Comparison of ENCODE assay signal across 17 cellular contexts in the genomic region with DNA sequence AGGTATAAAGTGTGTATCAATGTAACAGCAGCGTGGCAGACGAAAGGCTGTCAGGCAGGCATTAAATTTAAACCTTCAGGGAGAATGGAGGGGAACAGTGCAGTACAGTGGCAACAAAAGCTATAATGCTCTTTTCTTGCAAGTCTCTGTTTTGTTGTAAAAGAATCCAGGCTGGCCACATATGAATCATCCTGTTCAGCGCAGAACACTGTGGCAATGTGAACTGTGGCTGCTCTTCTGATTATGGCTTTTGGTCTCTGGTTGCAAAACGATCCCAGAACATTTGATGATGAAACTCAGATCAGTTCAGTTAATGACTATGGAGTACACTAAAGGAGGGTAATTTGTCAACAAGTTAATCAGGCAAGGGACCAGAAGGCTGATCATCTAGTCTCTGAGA.
DNase-seq lines count a peak whose midpoint lies in the region; TF ChIP-seq lines count a peak whose summit lies in the region.
"Had no signal": no experiment of that assay in that cellular context is flagged by ENCODE, and none has a peak within 500 bp of the region (broad histone marks: within the 10 kb centered on the region; RNA-seq: fewer than 3 reads in every experiment).

No MANE protein-coding gene starts in this region.

- DNase-seq in H4 (ENCODE audit: low spot score), result peak; percentile 5
- DNase-seq in SKM-1 (lab: John Stamatoyannopoulos, UW; ENCODE audit: unreplicated experiment), result peak; percentile 20
- peak; percentile 90 for DNase-seq in fibroblast of mammary gland (ENCODE audit: low read depth)
- DNase-seq in skeletal muscle cell (ENCODE audit: low read depth), result peak; percentile 87
- DNase-seq in effector memory CD4-positive, alpha-beta T cell, result no peak
- DNase-seq in NCI-H2196 treated with DMSO at 0.1 percent for 48 hours (lab: John Stamatoyannopoulos, UW; ENCODE audit: unreplicated experiment), result no peak
- no peak for DNase-seq in stimulated activated CD8-positive, alpha-beta memory T cell treated with anti-CD3 and anti-CD28 coated beads, Interleukin-4, amount 100 ng/mL, for 48 hours
- DNase-seq in osteocyte (ENCODE audit: extremely low spot score, unreplicated experiment), result no peak
- DNase-seq: activated naive CD4-positive, alpha-beta T cell treated with anti-CD3 and anti-CD28 coated beads, Interleukin-2, amount 10 ng/mL, durations not matched to agents 7 days and 5 days; NCI-H1436 treated with DMSO at 0.1 percent for 48 hours; NCI-H69; Right ventricle myocardium superior; stimulated activated CD4-positive, alpha-beta T cell treated with anti-CD3 and anti-CD28 coated beads, Interleukin-4, amount 100 ng/mL, for 1 hour had no signal

- no peak overlapping the region for H3K4me3 Mint-ChIP-seq in osteocyte (ENCODE audit: unreplicated experiment)
- H3K4me3 Mint-ChIP-seq: activated naive CD4-positive, alpha-beta T cell treated with anti-CD3 and anti-CD28 coated beads, Interleukin-2, amount 10 ng/mL, durations not matched to agents 7 days and 5 days; CD14-positive monocyte; stimulated activated memory B cell treated with anti-CD40 and anti-IgM and Interleukin-4, amounts not matched to agents 10 μg/mL and 1 μg/mL and 100 μg/mL, for 72 hours had no signal

- no peak overlapping the region for H3K27ac ChIP-seq in effector memory CD4-positive, alpha-beta T cell (ENCODE audit: insufficient read depth, low read length, poor library complexity, severe bottlenecking)
- H3K27ac ChIP-seq: esophagus muscularis mucosa, prostate gland had no signal

- H3K4me3 ChIP-seq in fibroblast of mammary gland (ENCODE audit: control insufficient read depth, low read depth, low read length) (no peak overlapping the region), skeletal muscle cell (ENCODE audit: low read depth, low read length) (no peak overlapping the region)
- H3K4me3 ChIP-seq in effector memory CD4-positive, alpha-beta T cell (ENCODE audit: insufficient read depth, low read depth, low read length, poor library complexity, severe bottlenecking), result no peak overlapping the region
- H3K4me3 ChIP-seq: esophagus muscularis mucosa, prostate gland had no signal

- H3K27me3 ChIP-seq in effector memory CD4-positive, alpha-beta T cell (replicated peaks; ENCODE audit: control insufficient read depth, insufficient read depth, low read length, poor library complexity, severe bottlenecking), result no peaks in the 10 kb centered on the region
- H3K27me3 ChIP-seq: esophagus muscularis mucosa had no signal

- no peaks in the 10 kb centered on the region for H3K4me1 Mint-ChIP-seq in osteocyte (ENCODE audit: unreplicated experiment)
- H3K4me1 Mint-ChIP-seq: activated naive CD4-positive, alpha-beta T cell treated with anti-CD3 and anti-CD28 coated beads, Interleukin-2, amount 10 ng/mL, durations not matched to agents 7 days and 5 days; CD14-positive monocyte; stimulated activated memory B cell treated with anti-CD40 and anti-IgM and Interleukin-4, amounts not matched to agents 10 μg/mL and 1 μg/mL and 100 μg/mL, for 72 hours had no signal

- no peak overlapping the region for H3K27ac Mint-ChIP-seq in osteocyte (ENCODE audit: unreplicated experiment)
- H3K27ac Mint-ChIP-seq: activated naive CD4-positive, alpha-beta T cell treated with anti-CD3 and anti-CD28 coated beads, Interleukin-2, amount 10 ng/mL, durations not matched to agents 7 days and 5 days; CD14-positive monocyte; stimulated activated memory B cell treated with anti-CD40 and anti-IgM and Interleukin-4, amounts not matched to agents 10 μg/mL and 1 μg/mL and 100 μg/mL, for 72 hours had no signal

- H3K27me3 Mint-ChIP-seq in osteocyte (ENCODE audit: unreplicated experiment), result no peaks in the 10 kb centered on the region
- H3K27me3 Mint-ChIP-seq: activated naive CD4-positive, alpha-beta T cell treated with anti-CD3 and anti-CD28 coated beads, Interleukin-2, amount 10 ng/mL, durations not matched to agents 7 days and 5 days; stimulated activated memory B cell treated with anti-CD40 and anti-IgM and Interleukin-4, amounts not matched to agents 10 μg/mL and 1 μg/mL and 100 μg/mL, for 72 hours had no signal

- no peaks in the 10 kb centered on the region for H3K36me3 Mint-ChIP-seq in osteocyte (ENCODE audit: unreplicated experiment)
- H3K36me3 Mint-ChIP-seq: activated naive CD4-positive, alpha-beta T cell treated with anti-CD3 and anti-CD28 coated beads, Interleukin-2, amount 10 ng/mL, durations not matched to agents 7 days and 5 days; CD14-positive monocyte had no signal

- H3K4me1 ChIP-seq in effector memory CD4-positive, alpha-beta T cell (ENCODE audit: control insufficient read depth, insufficient read depth, low read length, poor library complexity, severe bottlenecking), result no peaks in the 10 kb centered on the region
- H3K4me1 ChIP-seq: prostate gland had no signal

- no peaks in the 10 kb centered on the region for H3K9me3 ChIP-seq in effector memory CD4-positive, alpha-beta T cell (ENCODE audit: control insufficient read depth, low read length)
- H3K9me3 ChIP-seq: esophagus muscularis mucosa, prostate gland had no signal

- H3K9me3 Mint-ChIP-seq in osteocyte (ENCODE audit: unreplicated experiment), result no peaks in the 10 kb centered on the region
- H3K9me3 Mint-ChIP-seq: activated naive CD4-positive, alpha-beta T cell treated with anti-CD3 and anti-CD28 coated beads, Interleukin-2, amount 10 ng/mL, durations not matched to agents 7 days and 5 days; stimulated activated memory B cell treated with anti-CD40 and anti-IgM and Interleukin-4, amounts not matched to agents 10 μg/mL and 1 μg/mL and 100 μg/mL, for 72 hours had no signal

- H3K36me3 ChIP-seq in effector memory CD4-positive, alpha-beta T cell (ENCODE audit: control insufficient read depth, insufficient read depth, low read length), result no peaks in the 10 kb centered on the region
- H3K36me3 ChIP-seq: esophagus muscularis mucosa, prostate gland had no signal

- TF ChIP-seq CTCF in fibroblast of mammary gland (conservative IDR thresholded peaks at IDR 0.05; ENCODE audit: control insufficient read depth, insufficient read depth, low read depth, low read length) (no peak), osteocyte (IDR thresholded peaks at IDR 0.05) (no peak)

Comparison
In these comparisons a context has a peak if more than half of its experiments do, and no peak if none do; other contexts are left out.
1. DNase-seq: peak in H4 (single experiment), SKM-1 (single experiment), fibroblast of mammary gland (single experiment) and skeletal muscle cell (single experiment); none in effector memory CD4-positive, alpha-beta T cell (0 of 3), NCI-H2196 treated with DMSO at 0.1 percent for 48 hours (single experiment), stimulated activated CD8-positive, alpha-beta memory T cell treated with anti-CD3 and anti-CD28 coated beads, Interleukin-4, amount 100 ng/mL, for 48 hours (single experiment) and osteocyte (single experiment).